29 cellular contexts compared by ENCODE assay signal in genomic region chr7:21374134-21374533, GRCh38.
"Had no signal": no experiment of that assay in that cellular context is flagged by ENCODE, and none has a peak within 500 bp of the region (broad histone marks: within the 10 kb centered on the region; RNA-seq: fewer than 3 reads in every experiment).

No MANE protein-coding gene starts in this region.

- H3K27ac Mint-ChIP-seq: stimulated activated effector memory CD8-positive, alpha-beta T cell treated with anti-CD3 and anti-CD28 coated beads, Interleukin-12 subunit alpha, Interleukin-12 subunit beta, amount 100 ng/mL, for 72 hours; stimulated activated memory B cell treated with anti-CD40 and anti-IgM and Interleukin-4, amounts not matched to agents 10 μg/mL and 1 μg/mL and 100 μg/mL, for 72 hours; stimulated activated naive B cell treated with anti-CD40 and anti-IgM and Interleukin-4, amounts not matched to agents 10 μg/mL and 1 μg/mL and 100 μg/mL, for 72 hours; stimulated activated naive CD8-positive, alpha-beta T cell treated with anti-CD3 and anti-CD28 coated beads, Interleukin-15, amount 100 ng/mL, for 72 hours; stimulated activated naive CD8-positive, alpha-beta T cell treated with anti-CD3 and anti-CD28 coated beads, Interleukin-15, Interleukin-2, amounts not matched to agents 100 ng/mL and 50 ng/mL, for 24 hours; type B pancreatic cell had no signal

- H3K36me3 Mint-ChIP-seq: stimulated activated effector memory CD8-positive, alpha-beta T cell treated with anti-CD3 and anti-CD28 coated beads, Interleukin-12 subunit alpha, Interleukin-12 subunit beta, amount 100 ng/mL, for 72 hours; type B pancreatic cell had no signal

- H3K36me3 ChIP-seq: stomach, suprapubic skin, thoracic aorta, thyroid gland, tibial artery, tibial nerve, transverse colon, upper lobe of left lung, upper lobe of right lung, uterus, vagina had no signal

- H3K27me3 ChIP-seq: stomach, suprapubic skin, testis, thyroid gland, tibial artery, tibial nerve, transverse colon, upper lobe of left lung, upper lobe of right lung, uterus, vagina had no signal

- H3K4me1 ChIP-seq: stomach, suprapubic skin, testis, tibial artery, tibial nerve, transverse colon, upper lobe of left lung, upper lobe of right lung, uterus, vagina had no signal

- DNase-seq: stimulated activated CD4-positive, alpha-beta T cell treated with anti-CD3 and anti-CD28 coated beads, Interleukin-2, amount 100 ng/mL, for 48 hours; stimulated activated CD4-positive, alpha-beta T cell treated with anti-CD3 and anti-CD28 coated beads, Interleukin-4, amount 100 ng/mL, for 1 hour; stimulated activated CD4-positive, alpha-beta T cell treated with anti-CD3 and anti-CD28 coated beads, Interleukin-4, amount 100 ng/mL, for 24 hours; stimulated activated CD4-positive, alpha-beta T cell treated with anti-CD3 and anti-CD28 coated beads, Interleukin-4, amount 100 ng/mL, for 4 hours; stimulated activated CD8-positive, alpha-beta memory T cell treated with anti-CD3 and anti-CD28 coated beads, Interleukin-4, amount 100 ng/mL, for 48 hours; stimulated activated naive B cell treated with anti-CD40 and anti-IgM and Interleukin-4, amounts not matched to agents 10 μg/mL and 1 μg/mL and 100 μg/mL, for 72 hours; stimulated activated naive CD4-positive, alpha-beta T cell; stimulated activated naive CD4-positive, alpha-beta T cell treated with Interleukin-2 at 50 U/mL for 16 hours; stimulated activated naive CD8-positive, alpha-beta T cell treated with anti-CD3 and anti-CD28 coated beads, Interleukin-15, amount 100 ng/mL, for 72 hours; stimulated activated naive CD8-positive, alpha-beta T cell treated with anti-CD3 and anti-CD28 coated beads, Interleukin-15, Interleukin-2, amounts not matched to agents 100 U/mL and 50 U/mL, for 24 hours; stomach; substantia nigra; testis; thyroid gland; tibial artery; transverse colon; trophoblast cell; upper lobe of left lung; upper lobe of right lung; uterus had no signal

- H3K4me3 ChIP-seq: stomach, suprapubic skin, testis, thoracic aorta, thyroid gland, tibial artery, tibial nerve, transverse colon, upper lobe of left lung, upper lobe of right lung, uterus, vagina had no signal

- H3K4me1 Mint-ChIP-seq: stimulated activated effector memory CD8-positive, alpha-beta T cell treated with anti-CD3 and anti-CD28 coated beads, Interleukin-12 subunit alpha, Interleukin-12 subunit beta, amount 100 ng/mL, for 72 hours; stimulated activated naive B cell treated with anti-CD40 and anti-IgM and Interleukin-4, amounts not matched to agents 10 μg/mL and 1 μg/mL and 100 μg/mL, for 72 hours had no signal

- ATAC-seq: stimulated activated effector memory CD8-positive, alpha-beta T cell treated with anti-CD3 and anti-CD28 coated beads, Interleukin-12 subunit alpha, Interleukin-12 subunit beta, amount 100 ng/mL, for 72 hours; stimulated activated memory B cell treated with anti-CD40 and anti-IgM and Interleukin-4, amounts not matched to agents 10 μg/mL and 1 μg/mL and 100 μg/mL, for 72 hours; stimulated activated naive B cell treated with anti-CD40 and anti-IgM and Interleukin-4, amounts not matched to agents 10 μg/mL and 1 μg/mL and 100 μg/mL, for 72 hours; stimulated activated naive CD8-positive, alpha-beta T cell treated with anti-CD3 and anti-CD28 coated beads, Interleukin-15, amount 100 ng/mL, for 72 hours; stimulated activated naive CD8-positive, alpha-beta T cell treated with anti-CD3 and anti-CD28 coated beads, Interleukin-15, Interleukin-2, amounts not matched to agents 100 U/mL and 50 U/mL, for 24 hours; upper lobe of right lung had no signal

- H3K9me3 ChIP-seq: testis, thoracic aorta, thyroid gland, upper lobe of right lung, uterus, vagina had no signal

- H3K4me3 Mint-ChIP-seq: stimulated activated effector memory CD8-positive, alpha-beta T cell treated with anti-CD3 and anti-CD28 coated beads, Interleukin-12 subunit alpha, Interleukin-12 subunit beta, amount 100 ng/mL, for 72 hours; stimulated activated memory B cell treated with anti-CD40 and anti-IgM and Interleukin-4, amounts not matched to agents 10 μg/mL and 1 μg/mL and 100 μg/mL, for 72 hours; stimulated activated naive B cell treated with anti-CD40 and anti-IgM and Interleukin-4, amounts not matched to agents 10 μg/mL and 1 μg/mL and 100 μg/mL, for 72 hours; stimulated activated naive CD8-positive, alpha-beta T cell treated with anti-CD3 and anti-CD28 coated beads, Interleukin-15, amount 100 ng/mL, for 72 hours; stimulated activated naive CD8-positive, alpha-beta T cell treated with anti-CD3 and anti-CD28 coated beads, Interleukin-15, Interleukin-2, amounts not matched to agents 100 ng/mL and 50 ng/mL, for 24 hours; type B pancreatic cell had no signal

- H3K27ac ChIP-seq: stomach, suprapubic skin, testis, thoracic aorta, thyroid gland, tibial artery, tibial nerve, transverse colon, upper lobe of left lung, upper lobe of right lung, uterus, vagina had no signal

- H3K27me3 Mint-ChIP-seq: stimulated activated memory B cell treated with anti-CD40 and anti-IgM and Interleukin-4, amounts not matched to agents 10 μg/mL and 1 μg/mL and 100 μg/mL, for 72 hours; stimulated activated naive B cell treated with anti-CD40 and anti-IgM and Interleukin-4, amounts not matched to agents 10 μg/mL and 1 μg/mL and 100 μg/mL, for 72 hours; stimulated activated naive CD8-positive, alpha-beta T cell treated with anti-CD3 and anti-CD28 coated beads, Interleukin-15, amount 100 ng/mL, for 72 hours; stimulated activated naive CD8-positive, alpha-beta T cell treated with anti-CD3 and anti-CD28 coated beads, Interleukin-15, Interleukin-2, amounts not matched to agents 100 ng/mL and 50 ng/mL, for 24 hours had no signal

- FAIRE-seq: urothelium cell line had no signal
